1 cellular context compared by ENCODE assay signal in genomic region chr14:69346710-69347109, GRCh38.
TF ChIP-seq lines count a peak whose summit lies in the region.

No MANE protein-coding gene starts in this region.

TF ChIP-seq in H1, 55 proteins besides CTCF, POLR2A, EP300 and RAD21:
- TF ChIP-seq BACH1 (IDR thresholded peaks at IDR 0.05; ENCODE audit: low read length) (no peak), SRF (IDR thresholded peaks at IDR 0.05; ENCODE audit: low read depth, low read length) (no peak), SP2 (IDR thresholded peaks at IDR 0.05; ENCODE audit: low read length) (no peak), CBX5 (IDR thresholded peaks at IDR 0.05; ENCODE audit: low read depth, low read length) (no peak), EGR1 (IDR thresholded peaks at IDR 0.05; ENCODE audit: borderline replicate concordance, low read depth, low read length) (no peak), YY1 (IDR thresholded peaks at IDR 0.05; ENCODE audit: low read depth, low read length) (0 out of 2 replicates have a peak, but pooled peaks have one; percentile 20), HDAC6 (IDR thresholded peaks at IDR 0.05; ENCODE audit: low read depth, low read length) (no peak), EZH2 (IDR thresholded peaks at IDR 0.05; ENCODE audit: low read depth, low read length, severe bottlenecking) (no peak), KDM5A (IDR thresholded peaks at IDR 0.05; ENCODE audit: low read length) (no peak), PHF8 (conservative IDR thresholded peaks at IDR 0.05; ENCODE audit: low read depth, low read length) (no peak), CTBP2 (IDR thresholded peaks at IDR 0.05; ENCODE audit: borderline replicate concordance, insufficient read depth, insufficient read length, low read length) (peak; percentile 44), TAF7 (optimal IDR thresholded peaks at IDR 0.05; ENCODE audit: borderline replicate concordance, low read depth, low read length) (no peak), CEBPB (IDR thresholded peaks at IDR 0.05; ENCODE audit: low read depth, low read length) (no peak), SAP30 (IDR thresholded peaks at IDR 0.05; ENCODE audit: insufficient read depth, insufficient replicate concordance, low read length) (no peak), GABPA (IDR thresholded peaks at IDR 0.05; ENCODE audit: borderline replicate concordance, insufficient read depth, low read length) (no peak), RFX5 (IDR thresholded peaks at IDR 0.05; ENCODE audit: borderline replicate concordance, low read depth, low read length) (no peak), JUND (IDR thresholded peaks at IDR 0.05; ENCODE audit: low read length) (peak; percentile 13; the same call in 1 of the 2 replicates), TAF1 (IDR thresholded peaks at IDR 0.05; ENCODE audit: low read depth, low read length) (no peak), NRF1 (IDR thresholded peaks at IDR 0.05; ENCODE audit: low read depth, low read length) (no peak), BCL11A (IDR thresholded peaks at IDR 0.05; ENCODE audit: low read depth in 2 of 2, low read length in 2 of 2) (no peak), SIRT6 (IDR thresholded peaks at IDR 0.05; ENCODE audit: low read length) (no peak), SP1 (IDR thresholded peaks at IDR 0.05; ENCODE audit: low read depth, low read length) (no peak), KDM1A (IDR thresholded peaks at IDR 0.05; ENCODE audit: borderline replicate concordance, low read length) (no peak), SIX5 (IDR thresholded peaks at IDR 0.05; ENCODE audit: low read depth, low read length) (no peak), BRCA1 (IDR thresholded peaks at IDR 0.05; ENCODE audit: low read depth, low read length) (no peak), POU5F1 (IDR thresholded peaks at IDR 0.05; ENCODE audit: low read depth, low read length) (no peak), RBBP5 (IDR thresholded peaks at IDR 0.05; ENCODE audit: borderline replicate concordance, low read depth, low read length) (no peak), ZNF274 (IDR thresholded peaks at IDR 0.05; ENCODE audit: borderline replicate concordance, extremely low read depth, low read length) (no peak), SUZ12 (IDR thresholded peaks at IDR 0.05; ENCODE audit: low read length) (no peak), NANOG (IDR thresholded peaks at IDR 0.05; ENCODE audit: insufficient read depth, low read depth, low read length, poor library complexity, severe bottlenecking) (no peak), JUN (IDR thresholded peaks at IDR 0.05; ENCODE audit: low read depth, low read length) (no peak), SIN3A (conservative IDR thresholded peaks at IDR 0.05 in 1 of 2, IDR thresholded peaks at IDR 0.05 in 1 of 2; ENCODE audit: low read depth in 1 of 2, low read length in 2 of 2) (0 out of 4 replicates have a peak, but pooled peaks of 1 of the 2 experiments have one; percentile 34), CHD7 (IDR thresholded peaks at IDR 0.05; ENCODE audit: insufficient replicate concordance, low read length) (no peak), GTF2F1 (IDR thresholded peaks at IDR 0.05; ENCODE audit: borderline replicate concordance, low read depth, low read length) (no peak), FOSL1 (IDR thresholded peaks at IDR 0.05; ENCODE audit: insufficient read depth, low read depth, low read length) (no peak), TEAD4 (IDR thresholded peaks at IDR 0.05; ENCODE audit: low read depth, low read length) (no peak), RXRA (IDR thresholded peaks at IDR 0.05; ENCODE audit: insufficient read depth, low read depth, low read length) (no peak), POLR2AphosphoS5 (IDR thresholded peaks at IDR 0.05; ENCODE audit: low read depth, low read length) (no peak), HDAC2 (IDR thresholded peaks at IDR 0.05; ENCODE audit: borderline replicate concordance in 1 of 2, low read depth in 2 of 2, low read length in 2 of 2) (no peak), ASH2L (IDR thresholded peaks at IDR 0.05; ENCODE audit: low read length) (peak; percentile 27), ATF3 (IDR thresholded peaks at IDR 0.05; ENCODE audit: insufficient read depth, low read depth, low read length) (no peak), CHD2 (IDR thresholded peaks at IDR 0.05; ENCODE audit: low read length) (no peak; the same call in 1 of the 2 replicates), CBX8 (IDR thresholded peaks at IDR 0.05; ENCODE audit: borderline replicate concordance, low read depth, low read length) (no peak), MAFK (IDR thresholded peaks at IDR 0.05; ENCODE audit: low read depth, low read length) (no peak), CREB1 (IDR thresholded peaks at IDR 0.05) (peak; percentile 28; the same call in 1 of the 2 replicates), TCF12 (IDR thresholded peaks at IDR 0.05; ENCODE audit: low read depth, low read length) (no peak)
- TF ChIP-seq, protein P1, sequence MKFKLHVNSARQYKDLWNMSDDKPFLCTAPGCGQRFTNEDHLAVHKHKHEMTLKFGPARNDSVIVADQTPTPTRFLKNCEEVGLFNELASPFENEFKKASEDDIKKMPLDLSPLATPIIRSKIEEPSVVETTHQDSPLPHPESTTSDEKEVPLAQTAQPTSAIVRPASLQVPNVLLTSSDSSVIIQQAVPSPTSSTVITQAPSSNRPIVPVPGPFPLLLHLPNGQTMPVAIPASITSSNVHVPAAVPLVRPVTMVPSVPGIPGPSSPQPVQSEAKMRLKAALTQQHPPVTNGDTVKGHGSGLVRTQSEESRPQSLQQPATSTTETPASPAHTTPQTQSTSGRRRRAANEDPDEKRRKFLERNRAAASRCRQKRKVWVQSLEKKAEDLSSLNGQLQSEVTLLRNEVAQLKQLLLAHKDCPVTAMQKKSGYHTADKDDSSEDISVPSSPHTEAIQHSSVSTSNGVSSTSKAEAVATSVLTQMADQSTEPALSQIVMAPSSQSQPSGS (IDR thresholded peaks at IDR 0.05; ENCODE audit: low read length): no peak
- TF ChIP-seq, protein P2, sequence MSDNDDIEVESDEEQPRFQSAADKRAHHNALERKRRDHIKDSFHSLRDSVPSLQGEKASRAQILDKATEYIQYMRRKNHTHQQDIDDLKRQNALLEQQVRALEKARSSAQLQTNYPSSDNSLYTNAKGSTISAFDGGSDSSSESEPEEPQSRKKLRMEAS (IDR thresholded peaks at IDR 0.05): 0 out of 2 replicates have a peak, but pooled peaks have one; percentile 13
